In genomic region chr13:110885516-110885915, GRCh38 we compare ENCODE assay signal across 18 cellular contexts.
"Had no signal": no experiment of that assay in that cellular context is flagged by ENCODE, and none has a peak within 500 bp of the region (broad histone marks: within the 10 kb centered on the region; RNA-seq: fewer than 3 reads in every experiment).

No MANE protein-coding gene starts in this region.

- H3K9me3 Mint-ChIP-seq: activated B cell treated with CpG ODN at 0.5 μM for 24 hours; activated CD4-positive, alpha-beta T cell treated with anti-CD3 and anti-CD28 coated beads, Interleukin-2, amount 10 ng/mL, durations not matched to agents 24 days and 14 days; memory B cell; nephron; stimulated activated memory B cell treated with anti-CD40 and anti-IgM and Interleukin-4, amounts not matched to agents 10 μg/mL and 1 μg/mL and 100 μg/mL, for 72 hours had no signal

- H3K27ac Mint-ChIP-seq: activated CD4-positive, alpha-beta T cell treated with anti-CD3 and anti-CD28 coated beads, Interleukin-2, amount 10 ng/mL, durations not matched to agents 24 days and 14 days; activated CD8-positive, alpha-beta T cell treated with anti-CD3 and anti-CD28 coated beads, Interleukin-2, amount 10 ng/mL, durations not matched to agents 7 days and 5 days; memory B cell; nephron; stimulated activated memory B cell treated with anti-CD40 and anti-IgM and Interleukin-4, amounts not matched to agents 10 μg/mL and 1 μg/mL and 100 μg/mL, for 72 hours had no signal

- H3K36me3 ChIP-seq: ovary, tibial artery, uterus had no signal

- H3K27me3 Mint-ChIP-seq: activated B cell treated with CpG ODN at 0.5 μM for 24 hours; activated CD4-positive, alpha-beta T cell treated with anti-CD3 and anti-CD28 coated beads, Interleukin-2, amount 10 ng/mL, durations not matched to agents 24 days and 14 days; memory B cell; stimulated activated memory B cell treated with anti-CD40 and anti-IgM and Interleukin-4, amounts not matched to agents 10 μg/mL and 1 μg/mL and 100 μg/mL, for 72 hours had no signal

- H3K27me3 ChIP-seq: ascending aorta, esophagus muscularis mucosa, left lung, ovary, tibial artery, uterus had no signal

- H3K4me3 Mint-ChIP-seq: activated B cell treated with CpG ODN at 0.5 μM for 24 hours; activated CD4-positive, alpha-beta T cell treated with anti-CD3 and anti-CD28 coated beads, Interleukin-2, amount 10 ng/mL, durations not matched to agents 24 days and 14 days; activated CD8-positive, alpha-beta T cell treated with anti-CD3 and anti-CD28 coated beads, Interleukin-2, amount 10 ng/mL, durations not matched to agents 7 days and 5 days; memory B cell; nephron; stimulated activated memory B cell treated with anti-CD40 and anti-IgM and Interleukin-4, amounts not matched to agents 10 μg/mL and 1 μg/mL and 100 μg/mL, for 72 hours had no signal

- H3K4me1 ChIP-seq: ascending aorta, left lung, uterus had no signal

- H3K4me1 Mint-ChIP-seq: activated B cell treated with CpG ODN at 0.5 μM for 24 hours, memory B cell had no signal

- H3K9me3 ChIP-seq: ascending aorta, esophagus muscularis mucosa, left lung, ovary, tibial artery, uterus had no signal

- H3K4me3 ChIP-seq: ascending aorta, esophagus muscularis mucosa, left lung, ovary, tibial artery, uterus had no signal

- H3K27ac ChIP-seq: ascending aorta, esophagus muscularis mucosa, left lung, ovary, tibial artery, uterus had no signal

- FAIRE-seq: bronchial epithelial cell, kidney, TTC549 had no signal

- ATAC-seq: activated CD8-positive, alpha-beta T cell treated with anti-CD3 and anti-CD28 coated beads, Interleukin-2, amount 10 ng/mL, durations not matched to agents 7 days and 5 days; left lung; stimulated activated memory B cell treated with anti-CD40 and anti-IgM and Interleukin-4, amounts not matched to agents 10 μg/mL and 1 μg/mL and 100 μg/mL, for 72 hours had no signal

- DNase-seq: activated B cell treated with CpG ODN at 0.5 μM for 24 hours; activated CD4-positive, alpha-beta T cell treated with anti-CD3 and anti-CD28 coated beads, Interleukin-2, amount 10 ng/mL, durations not matched to agents 24 days and 14 days; activated CD8-positive, alpha-beta memory T cell treated with anti-CD3 and anti-CD28 coated beads, Interleukin-2, amount 50 U/mL, for 4 hours; activated CD8-positive, alpha-beta T cell treated with anti-CD3 and anti-CD28 coated beads, Interleukin-2, amount 10 ng/mL, durations not matched to agents 7 days and 5 days; hypothalamus; kidney; left lung; ovary; SW 1271; tibial artery; uterus had no signal
